12 cellular contexts compared by ENCODE assay signal in genomic region chr11:117239295-117239694, GRCh38. TPM values are rescaled to one million over a fixed set of nuclear protein-coding genes. Genes with fewer than 3 reads are reported as not detected.
DNase-seq lines count a peak whose midpoint lies in the region; ATAC-seq and TF ChIP-seq lines count a peak whose summit lies in the region.
"Had no signal": no experiment of that assay in that cellular context is flagged by ENCODE, and none has a peak within 500 bp of the region (broad histone marks: within the 10 kb centered on the region; RNA-seq: fewer than 3 reads in every experiment).

No MANE protein-coding gene starts in this region.

- no peak overlapping the region for H3K4me2 ChIP-seq in Karpas-422 (ENCODE audit: low read depth, low read length, poor library complexity, severe bottlenecking)

- POLR2A ChIA-PET in A673 (lab: Charles Lee; ENCODE audit: low non-redundant PET) = no interaction called here

- in situ Hi-C loops in astrocyte of the spinal cord (cut with HindIII; ENCODE audit: low sequenced_read_pairs) = no loop called here

- H3K36me3 ChIP-seq in Karpas-422 (ENCODE audit: insufficient read depth, low read length) = no peaks in the 10 kb centered on the region
- peaks cover 24 to 47% of the 10 kb centered on the region in 2 donors for H3K36me3 ChIP-seq in ascending aorta
- H3K36me3 ChIP-seq in A673 (ENCODE audit: insufficient read depth, low read length, poor library complexity, severe bottlenecking) = peaks cover 35% of the 10 kb centered on the region

- CTCF ChIA-PET in A673 (lab: Charles Lee) = no interaction called here

- intact Hi-C loops in ascending aorta (cut with DNase I) = no loop called here
- intact Hi-C loops in A673 (cut with micrococcal nuclease; ENCODE audit: unreplicated experiment) = no loop called here

- no peaks in the 10 kb centered on the region for H3K9me2 ChIP-seq in Karpas-422 (replicated peaks; ENCODE audit: insufficient read depth, low read length)

- BruUV-seq in A673 (replicated peaks; lab: Mats Ljungman, UMichigan) = no TSS peak

- H3K27ac ChIP-seq in Karpas-422 (ENCODE audit: low read length) = no peak overlapping the region
- no peak overlapping the region for H3K27ac ChIP-seq in ascending aorta
- H3K27ac ChIP-seq in A673 (ENCODE audit: low read depth, low read length, poor library complexity, severe bottlenecking) = no peak overlapping the region
- H3K27ac ChIP-seq: VCaP had no signal

- H3K9ac ChIP-seq in Karpas-422 (ENCODE audit: low read length) = no peak overlapping the region

- TF ChIP-seq CTCF in AG09309 (IDR thresholded peaks at IDR 0.05; ENCODE audit: control insufficient read depth, insufficient read depth, low read depth, low read length, missing control alignments) = peak; percentile 73
- TF ChIP-seq CTCF in astrocyte of the spinal cord (IDR thresholded peaks at IDR 0.05; ENCODE audit: low read depth, low read length) = peak; percentile 71
- TF ChIP-seq CTCF in ascending aorta (IDR thresholded peaks at IDR 0.05) = no peak
- no peak for TF ChIP-seq CTCF in A673 (conservative IDR thresholded peaks at IDR 0.05; ENCODE audit: low read depth, low read length)

- H3K9me3 ChIP-seq in Karpas-422 (ENCODE audit: low read length) (no peaks in the 10 kb centered on the region), ascending aorta (no peaks in the 10 kb centered on the region), A673 (ENCODE audit: low read depth, low read length, poor library complexity, severe bottlenecking) (no peaks in the 10 kb centered on the region)

- H2AFZ ChIP-seq in Karpas-422 (ENCODE audit: low read length) = no peak overlapping the region

- no peak for ATAC-seq in HG03571 (IDR thresholded peaks at IDR 0.05; ENCODE audit: unreplicated experiment)
- ATAC-seq: effector memory CD8-positive, alpha-beta T cell had no signal

- H4K20me1 ChIP-seq in Karpas-422 (ENCODE audit: insufficient read depth, low read depth, low read length) = no peaks in the 10 kb centered on the region

- H3K4me3 ChIP-seq in AG09309 (ENCODE audit: control insufficient read depth, low read depth, low read length) = no peak overlapping the region
- H3K4me3 ChIP-seq in Karpas-422 (ENCODE audit: low read length) = no peak overlapping the region
- no peak overlapping the region for H3K4me3 ChIP-seq in astrocyte of the spinal cord (ENCODE audit: low read depth, low read length)
- H3K4me3 ChIP-seq in ascending aorta = no peak overlapping the region
- no peak overlapping the region for H3K4me3 ChIP-seq in A673 (ENCODE audit: low read depth, low read length, poor library complexity, severe bottlenecking)

- H3K27me3 ChIP-seq in Karpas-422 (ENCODE audit: low read length) (no peaks in the 10 kb centered on the region), ascending aorta (no peaks in the 10 kb centered on the region), A673 (replicated peaks; ENCODE audit: insufficient read depth, low read depth, low read length, poor library complexity) (no peaks in the 10 kb centered on the region)

- peak; percentile 95 for DNase-seq in AG09309 (ENCODE audit: low read depth)
- peak; percentile 39 for DNase-seq in Karpas-422
- DNase-seq in astrocyte of the spinal cord (ENCODE audit: low read depth, low spot score) = peak; percentile 87
- peak; percentile 56 for DNase-seq in kidney glomerular epithelial cell (lab: John Stamatoyannopoulos, UW)
- DNase-seq in ascending aorta (ENCODE audit: low spot score in 2 of 2) = no peak
- DNase-seq in NCI-H1105 (lab: John Stamatoyannopoulos, UW) = no peak
- no peak for DNase-seq in A673 (ENCODE audit: low spot score)
- DNase-seq: CD4-positive, CD25-positive, alpha-beta regulatory T cell; effector memory CD8-positive, alpha-beta T cell; NCI-H1048 had no signal

- H3K4me1 ChIP-seq in Karpas-422 (ENCODE audit: low read length) = peaks cover 4% of the 10 kb centered on the region
- H3K4me1 ChIP-seq in ascending aorta = no peaks in the 10 kb centered on the region
- H3K4me1 ChIP-seq in A673 (ENCODE audit: insufficient read depth, low read length, poor library complexity, severe bottlenecking) = no peaks in the 10 kb centered on the region

- H3K79me2 ChIP-seq in Karpas-422 (ENCODE audit: low read length) = peaks cover 2% of the 10 kb centered on the region; the same call in 1 of the 2 replicates

RNA-seq across cellular contexts. Expression of gene RNF214, which starts 6.8 kb away (rescaled TPM):
- total RNA-seq in Karpas-422 (2014; rRNA removed; shearing (Covaris generic); ENCODE audit: low replicate concordance) = 7.0 and 10.1 TPM in 2 replicates
- 0.53 TPM for total RNA-seq in ascending aorta
- total RNA-seq in A673 (2021) = 37.8 and 50.3 TPM in 2 replicates

RNA-seq across cellular contexts. Expression of gene PCSK7, which starts 7.4 kb away (rescaled TPM):
- total RNA-seq in Karpas-422 (2014; rRNA removed; shearing (Covaris generic); ENCODE audit: low replicate concordance) = 14.3 and 33.7 TPM in 2 replicates
- total RNA-seq in ascending aorta (112 TPM), A673 (2021) (49.0 and 53.2 TPM in 2 replicates)

RNA-seq across cellular contexts. Expression of gene TAGLN, which starts 40.1 kb away (rescaled TPM):
- total RNA-seq in Karpas-422 (2014; rRNA removed; shearing (Covaris generic); ENCODE audit: low replicate concordance) = 3.3 TPM in 2 replicates
- total RNA-seq in ascending aorta (6,542 TPM), A673 (2021) (19.4 and 27.2 TPM in 2 replicates)

RNA-seq across cellular contexts. Expression of gene BACE1-AS, which starts 51.9 kb away (rescaled TPM):
- total RNA-seq in Karpas-422 (2014; rRNA removed; shearing (Covaris generic); ENCODE audit: low replicate concordance) = 2.9 and 4.6 TPM in 2 replicates
- total RNA-seq in ascending aorta (6.8 TPM), A673 (2021) (13.7 and 18.0 TPM in 2 replicates)

Comparison
In these comparisons a context has a peak if more than half of its experiments do, and no peak if none do; other contexts are left out.
1. DNase-seq: peak in AG09309 (single experiment), Karpas-422 (single experiment), astrocyte of the spinal cord (single experiment) and kidney glomerular epithelial cell (single experiment); none in ascending aorta (0 of 2), NCI-H1105 (single experiment) and A673 (single experiment).
2. CTCF ChIP-seq: peak in AG09309 (single experiment) and astrocyte of the spinal cord (single experiment); none in ascending aorta (0 of 3) and A673 (single experiment).
3. RNA of gene TAGLN, which starts 40.1 kb away (total RNA-seq): 6,542 TPM in ascending aorta (single experiment); 19.4 to 27.2 TPM in A673 and 3.3 TPM in Karpas-422; every median in the first group is over 100 times any median in the second.